In the genomic region with DNA sequence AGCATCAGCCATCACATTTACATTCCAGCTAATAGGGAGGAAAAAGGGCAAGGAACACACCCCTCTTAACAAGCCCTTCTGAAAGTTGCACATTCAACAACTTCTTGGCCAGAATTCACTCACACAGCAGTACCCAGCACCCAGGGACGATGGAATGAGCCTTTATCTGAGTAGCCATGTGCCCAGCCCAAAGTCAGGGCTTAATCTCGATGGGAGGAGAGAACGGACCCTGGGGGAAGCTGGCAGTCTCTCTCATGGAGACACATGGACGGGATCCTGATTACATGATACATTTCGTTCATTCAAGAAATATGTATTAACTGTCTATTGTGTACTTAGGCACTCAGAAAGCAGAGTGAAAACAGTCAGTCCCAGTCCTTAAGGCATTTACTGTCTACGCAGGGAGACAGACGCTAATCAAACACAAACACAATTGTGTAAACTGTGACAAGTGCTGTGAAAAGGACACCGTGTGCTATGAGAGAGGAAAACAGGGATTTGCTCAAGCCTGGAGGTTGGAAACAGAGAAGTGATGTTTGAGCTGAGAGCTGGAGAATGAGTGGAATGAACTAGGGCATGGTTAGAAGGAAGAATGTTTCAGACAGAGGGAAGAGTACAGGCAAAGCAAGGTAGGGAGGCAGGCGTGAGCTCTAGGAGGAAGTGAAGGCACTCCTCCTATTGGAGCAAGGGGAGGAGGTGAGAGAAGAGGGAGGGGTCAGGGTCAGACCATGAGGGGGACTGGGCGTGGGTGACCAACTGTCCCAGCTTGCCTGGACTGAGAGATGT, we compare ENCODE assay signal across 14 cellular contexts. TPM values are rescaled to one million over a fixed set of nuclear protein-coding genes. Genes with fewer than 3 reads are reported as not detected.
DNase-seq lines count a peak whose midpoint lies in the region; TF ChIP-seq lines count a peak whose summit lies in the region.
"Had no signal": no experiment of that assay in that cellular context is flagged by ENCODE, and none has a peak within 500 bp of the region (broad histone marks: within the 10 kb centered on the region; RNA-seq: fewer than 3 reads in every experiment).

No MANE protein-coding gene starts in this region.

- no peaks in the 10 kb centered on the region for H3K36me3 ChIP-seq in mesendoderm (ENCODE audit: control insufficient read depth, insufficient read depth, low read length)
- no peaks in the 10 kb centered on the region for H3K36me3 ChIP-seq in ovary
- H3K36me3 ChIP-seq: esophagus muscularis mucosa had no signal

- no peak overlapping the region for H2BK120ac ChIP-seq in mesendoderm (ENCODE audit: low read depth, low read length)

- no peak overlapping the region for H3K4ac ChIP-seq in mesendoderm (ENCODE audit: low read depth, low read length)

- H3K9me3 Mint-ChIP-seq in HFFc6, result no peaks in the 10 kb centered on the region; the same call in 1 of the 2 replicates
- H3K9me3 Mint-ChIP-seq in activated T-helper 2 cell treated with anti-CD3 and anti-CD28 coated beads, Interferon-gamma antibody, Interleukin-2, Interleukin-4, amounts not matched to agents 10 μg/mL and 5 μg/mL and 100 μg/mL, durations not matched to agents 14 hours and 24 hours and 36 hours, result no peaks in the 10 kb centered on the region
- H3K9me3 Mint-ChIP-seq: memory B cell had no signal

- no peaks in the 10 kb centered on the region for H3K9me3 ChIP-seq in ovary
- H3K9me3 ChIP-seq: esophagus muscularis mucosa, psoas muscle had no signal

- no peaks in the 10 kb centered on the region for H3K79me2 ChIP-seq in mesendoderm (ENCODE audit: control insufficient read depth, insufficient read depth, low read length)

- peak overlapping the region; percentile 4 for H3K4me3 Mint-ChIP-seq in HFFc6
- no peak overlapping the region for H3K4me3 Mint-ChIP-seq in activated T-helper 2 cell treated with anti-CD3 and anti-CD28 coated beads, Interferon-gamma antibody, Interleukin-2, Interleukin-4, amounts not matched to agents 10 μg/mL and 5 μg/mL and 100 μg/mL, durations not matched to agents 14 hours and 24 hours and 36 hours (ENCODE audit: low read depth)
- H3K4me3 Mint-ChIP-seq: memory B cell had no signal

- H3K27ac Mint-ChIP-seq in HFFc6, result peak overlapping the region; percentile 0; the same call in 1 of the 2 replicates
- H3K27ac Mint-ChIP-seq in activated T-helper 2 cell treated with anti-CD3 and anti-CD28 coated beads, Interferon-gamma antibody, Interleukin-2, Interleukin-4, amounts not matched to agents 10 μg/mL and 5 μg/mL and 100 μg/mL, durations not matched to agents 14 hours and 24 hours and 36 hours, result peak overlapping the region; percentile 4
- H3K27ac Mint-ChIP-seq: memory B cell had no signal

- intact Hi-C loops in activated T-helper 2 cell treated with anti-CD3 and anti-CD28 coated beads, Interferon-gamma antibody, Interleukin-2, Interleukin-4, amounts not matched to agents 10 μg/mL and 5 μg/mL and 100 μg/mL, durations not matched to agents 14 hours and 24 hours and 36 hours (cut with micrococcal nuclease), result no loop called here
- intact Hi-C loops in ovary (cut with DNase I), result no loop called here

- WGBS in mesendoderm (ENCODE audit: extremely low coverage, insufficient coverage, low lambda C conversion rate), result no CpG with 5 or more reads among the region's 10 CpGs
- WGBS in ovary, 3 donors, result 79 to 87% (median 84%) methylated on average over 10 of the region's 10 CpGs

- no peak for TF ChIP-seq EP300 in ovary (IDR thresholded peaks at IDR 0.05)

- TF ChIP-seq CTCF in C4-2B (conservative IDR thresholded peaks at IDR 0.05) (no peak), HFFc6 (IDR thresholded peaks at IDR 0.05) (no peak), ovary (IDR thresholded peaks at IDR 0.05) (no peak)

- peaks cover 21% of the 10 kb centered on the region for H3K36me3 Mint-ChIP-seq in HFFc6 (ENCODE audit: low read depth)
- H3K36me3 Mint-ChIP-seq in activated T-helper 2 cell treated with anti-CD3 and anti-CD28 coated beads, Interferon-gamma antibody, Interleukin-2, Interleukin-4, amounts not matched to agents 10 μg/mL and 5 μg/mL and 100 μg/mL, durations not matched to agents 14 hours and 24 hours and 36 hours (ENCODE audit: low read depth), result peaks cover 43% of the 10 kb centered on the region
- H3K36me3 Mint-ChIP-seq: activated naive CD4-positive, alpha-beta T cell treated with anti-CD3 and anti-CD28 coated beads, Interleukin-2, amount 50 U/mL, for 72 hours; memory B cell had no signal

- no peak overlapping the region for H2AK5ac ChIP-seq in mesendoderm (ENCODE audit: low read length)

- TF ChIP-seq POLR2A in ovary (IDR thresholded peaks at IDR 0.05), result no peak

- no peak overlapping the region for H3K56ac ChIP-seq in mesendoderm (ENCODE audit: low read length)

- H3K4me3 ChIP-seq in mesendoderm (ENCODE audit: low read length) (no peak overlapping the region), ovary (no peak overlapping the region)
- H3K4me3 ChIP-seq: esophagus muscularis mucosa, psoas muscle had no signal

- H3K4me1 Mint-ChIP-seq in HFFc6 (ENCODE audit: low read depth), result peaks cover 49% of the 10 kb centered on the region
- H3K4me1 Mint-ChIP-seq in activated T-helper 2 cell treated with anti-CD3 and anti-CD28 coated beads, Interferon-gamma antibody, Interleukin-2, Interleukin-4, amounts not matched to agents 10 μg/mL and 5 μg/mL and 100 μg/mL, durations not matched to agents 14 hours and 24 hours and 36 hours (ENCODE audit: low read depth), result peaks cover 77% of the 10 kb centered on the region

- H3K27me3 ChIP-seq in mesendoderm (ENCODE audit: insufficient read depth, low read length, poor library complexity) (no peaks in the 10 kb centered on the region), ovary (no peaks in the 10 kb centered on the region)
- H3K27me3 ChIP-seq: esophagus muscularis mucosa had no signal

- H2BK15ac ChIP-seq in mesendoderm (replicated peaks; ENCODE audit: low read depth), result no peak overlapping the region

- peaks cover 2% of the 10 kb centered on the region for H3K4me1 ChIP-seq in mesendoderm (ENCODE audit: control insufficient read depth, low read depth, low read length)
- no peaks in the 10 kb centered on the region for H3K4me1 ChIP-seq in ovary (ENCODE audit: insufficient read depth)
- H3K4me1 ChIP-seq: esophagus muscularis mucosa, psoas muscle had no signal

- no peak overlapping the region for H4K5ac ChIP-seq in mesendoderm (ENCODE audit: low read length)

- no peak overlapping the region for H2BK5ac ChIP-seq in mesendoderm (ENCODE audit: low read length)

- H3K27ac ChIP-seq in C4-2B (peak overlapping the region; percentile 79), mesendoderm (ENCODE audit: low read depth, low read length) (no peak overlapping the region), ovary (no peak overlapping the region)
- H3K27ac ChIP-seq: esophagus muscularis mucosa, psoas muscle had no signal

- H3K79me1 ChIP-seq in mesendoderm (ENCODE audit: low read length), result no peaks in the 10 kb centered on the region

- no peak overlapping the region for H3K18ac ChIP-seq in mesendoderm (ENCODE audit: low read length)

- no peak overlapping the region for H3K4me2 ChIP-seq in mesendoderm (ENCODE audit: low read length)

- no peak for DNase-seq in HFFc6
- DNase-seq in activated T-helper 2 cell treated with anti-CD3 and anti-CD28 coated beads, Interferon-gamma antibody, Interleukin-2, Interleukin-4, amounts not matched to agents 10 μg/mL and 5 μg/mL and 100 μg/mL, durations not matched to agents 14 hours and 24 hours and 36 hours (ENCODE audit: low spot score), result no peak
- peak; percentile 40 for DNase-seq in mesendoderm
- DNase-seq in ovary, result no peak
- no peak for DNase-seq in DMS 273 (lab: John Stamatoyannopoulos, UW; ENCODE audit: unreplicated experiment)
- DNase-seq in activated CD4-positive, CD25-positive, alpha-beta regulatory T cell (lab: John Stamatoyannopoulos, UW), result no peak
- no peak for DNase-seq in HPDE6-E6E7 (ENCODE audit: extremely low spot score)
- DNase-seq: hippocampal formation; psoas muscle; stimulated activated CD4-positive, alpha-beta T cell treated with anti-CD3 and anti-CD28 coated beads, Interleukin-1b, Interleukin-23, amount 100 ng/mL, for 48 hours had no signal

- H3K9ac ChIP-seq in mesendoderm (ENCODE audit: low read length), result no peak overlapping the region

- no peak overlapping the region for H4K8ac ChIP-seq in mesendoderm (ENCODE audit: low read depth, low read length)

- no peak overlapping the region for H3K23ac ChIP-seq in mesendoderm (ENCODE audit: low read length)

- H3K27me3 Mint-ChIP-seq in HFFc6 (ENCODE audit: insufficient read depth), result peaks cover 28% of the 10 kb centered on the region
- H3K27me3 Mint-ChIP-seq in activated T-helper 2 cell treated with anti-CD3 and anti-CD28 coated beads, Interferon-gamma antibody, Interleukin-2, Interleukin-4, amounts not matched to agents 10 μg/mL and 5 μg/mL and 100 μg/mL, durations not matched to agents 14 hours and 24 hours and 36 hours (ENCODE audit: low read depth), result no peaks in the 10 kb centered on the region

RNA-seq across cellular contexts. Expression of a gene that starts 7.4 kb away (rescaled TPM):
- 10 to 100 TPM in 4 of 6 experiments, 1 to 10 TPM in 2; 9.3 to 25.7 (median 21.7) TPM for total RNA-seq in HFFc6 (2021; fragmentation: NEBNext Ultra II Directional; extraction: Animal tissue kit (Norgen Biotek cat#: 25700))
- 17.0 and 20.9 TPM in 2 replicates for total RNA-seq in activated T-helper 2 cell treated with anti-CD3 and anti-CD28 coated beads, Interferon-gamma antibody, Interleukin-2, Interleukin-4, amounts not matched to agents 10 μg/mL and 5 μg/mL and 100 μg/mL, durations not matched to agents 14 hours and 24 hours and 36 hours
- polyA plus RNA-seq in mesendoderm (2013, experiment 1 of 2), result 6.0 TPM
- polyA plus RNA-seq in mesendoderm (2013, experiment 2 of 2), result 6.1 TPM
- 10 to 100 TPM in 1 of 7 donors, 1 to 10 TPM in 6; 3.6 to 14.9 (median 5.3) TPM for total RNA-seq in ovary
- 1 to 10 TPM; 2.3 to 5.6 TPM for polyA plus RNA-seq in ovary
